31 cellular contexts compared by ENCODE assay signal in genomic region chr3:172701758-172702157, GRCh38. TPM values are rescaled to one million over a fixed set of nuclear protein-coding genes. Genes with fewer than 3 reads are reported as not detected.
DNase-seq lines count a peak whose midpoint lies in the region; ATAC-seq, FAIRE-seq and TF ChIP-seq lines count a peak whose summit lies in the region.
"Had no signal": no experiment of that assay in that cellular context is flagged by ENCODE, and none has a peak within 500 bp of the region (broad histone marks: within the 10 kb centered on the region; RNA-seq: fewer than 3 reads in every experiment).

No MANE protein-coding gene starts in this region.

- H3K27me3 ChIP-seq in small intestine (ENCODE audit: control insufficient read depth in 2 of 2, insufficient read depth in 2 of 2, low read length in 2 of 2) = no peaks in the 10 kb centered on the region
- no peaks in the 10 kb centered on the region for H3K27me3 ChIP-seq in A673 (replicated peaks; ENCODE audit: insufficient read depth, low read depth, low read length, poor library complexity)
- H3K27me3 ChIP-seq: SJSA1, testis, vagina had no signal

- peaks cover 6% of the 10 kb centered on the region for H3K36me3 Mint-ChIP-seq in IgD-negative memory B cell
- no peaks in the 10 kb centered on the region for H3K36me3 Mint-ChIP-seq in activated CD4-positive, alpha-beta T cell treated with anti-CD3 and anti-CD28 coated beads, Interleukin-2, amount 10 ng/mL, durations not matched to agents 7 days and 5 days (ENCODE audit: low read depth)
- H3K36me3 Mint-ChIP-seq: activated CD4-positive, alpha-beta memory T cell treated with anti-CD3 and anti-CD28 coated beads for 36 hours had no signal

- FAIRE-seq in small intestine (lab: Jason Lieb, UNC) = no peak
- FAIRE-seq: A204.1, G401.6, H54 had no signal

- H3K4me3 ChIP-seq in small intestine (ENCODE audit: low read depth in 1 of 2, low read length in 2 of 2) = no peak overlapping the region
- H3K4me3 ChIP-seq in A673 (ENCODE audit: low read depth, low read length, poor library complexity, severe bottlenecking) = no peak overlapping the region
- H3K4me3 ChIP-seq: prostate gland, SJSA1, testis, vagina had no signal

- peak; percentile 73 for ATAC-seq in left colon
- ATAC-seq: activated CD4-positive, CD25-positive, alpha-beta regulatory T cell treated with anti-CD3 and anti-CD28 coated beads, Interleukin-2, amount 50 U/mL, for 24 hours; activated naive CD4-positive, alpha-beta T cell treated with anti-CD3 and anti-CD28 coated beads, Interleukin-2, amount 50 U/mL, for 72 hours; esophagus mucosa; left cardiac atrium had no signal

- peak; percentile 14 for DNase-seq in NCI-H526 treated with DMSO at 0.1 percent for 48 hours (lab: John Stamatoyannopoulos, UW)
- DNase-seq in NCI-H526 (lab: John Stamatoyannopoulos, UW) = no peak
- peak in 1 of 2 donors; percentile 44 for DNase-seq in left colon
- peak; percentile 57 for DNase-seq in small intestine
- no peak for DNase-seq in activated CD4-positive, alpha-beta T cell treated with anti-CD3 and anti-CD28 coated beads, Interleukin-2, amount 10 ng/mL, durations not matched to agents 7 days and 5 days
- DNase-seq in A673 (ENCODE audit: low spot score) = no peak
- no peak for DNase-seq in NCI-H1048 (lab: John Stamatoyannopoulos, UW)
- DNase-seq: activated CD4-positive, alpha-beta memory T cell treated with anti-CD3 and anti-CD28 coated beads for 36 hours; AML-193; anterior cingulate cortex; CD8-positive, alpha-beta memory T cell; cortex of kidney; DMS153; foreskin fibroblast; left cardiac atrium; naive B cell; NCI-H187; NCI-H524 treated with DMSO at 0.1 percent for 48 hours; stimulated activated CD4-positive, alpha-beta T cell treated with anti-CD3 and anti-CD28 coated beads, Interleukin-15, amount 100 ng/mL, for 24 hours; stimulated activated naive CD4-positive, alpha-beta T cell treated with Interleukin-2 at 50 U/mL for 16 hours; testis had no signal

- H3K27ac ChIP-seq in small intestine (ENCODE audit: low read depth in 1 of 2, low read length in 1 of 2) (no peak overlapping the region), A673 (ENCODE audit: low read depth, low read length, poor library complexity, severe bottlenecking) (no peak overlapping the region)
- H3K27ac ChIP-seq: prostate gland, SJSA1, testis, vagina had no signal

- H3K9me3 Mint-ChIP-seq in IgD-negative memory B cell = peaks cover 0 to 1% (median 0%) of the 10 kb centered on the region in 3 donors
- no peaks in the 10 kb centered on the region for H3K9me3 Mint-ChIP-seq in activated CD4-positive, alpha-beta T cell treated with anti-CD3 and anti-CD28 coated beads, Interleukin-2, amount 10 ng/mL, durations not matched to agents 7 days and 5 days
- H3K9me3 Mint-ChIP-seq: activated CD4-positive, alpha-beta memory T cell treated with anti-CD3 and anti-CD28 coated beads for 36 hours; activated naive CD4-positive, alpha-beta T cell treated with anti-CD3 and anti-CD28 coated beads, Interleukin-2, amount 50 U/mL, for 72 hours; CD8-positive, alpha-beta memory T cell; naive B cell had no signal

- TF ChIP-seq CTCF in A673 (conservative IDR thresholded peaks at IDR 0.05; ENCODE audit: low read depth, low read length) = no peak

- CTCF ChIA-PET in activated CD4-positive, alpha-beta T cell treated with anti-CD3 and anti-CD28 coated beads, Interleukin-2, amount 10 ng/mL, durations not matched to agents 7 days and 5 days (lab: Charles Lee) = interaction anchor here (1.7 to 2.3 kb wide), 3 partner anchors 9 to 35 kb away, joined by 4 to 8 read pairs (median 7); partner anchors contain the start of gene NCEH1
- CTCF ChIA-PET in A673 (lab: Charles Lee) = interaction anchor here (0.7 kb wide), 1 partner anchor 455 kb away, joined by 6 read pairs; no protein-coding TSS in a partner anchor

- H3K36me3 ChIP-seq in small intestine (ENCODE audit: control insufficient read depth in 2 of 2, insufficient read depth in 2 of 2, low read length in 2 of 2) (no peaks in the 10 kb centered on the region), A673 (ENCODE audit: insufficient read depth, low read length, poor library complexity, severe bottlenecking) (no peaks in the 10 kb centered on the region)
- H3K36me3 ChIP-seq: prostate gland, vagina had no signal

- H3K4me1 Mint-ChIP-seq in IgD-negative memory B cell = peaks cover 7 to 31% (median 26%) of the 10 kb centered on the region in 3 donors
- peaks cover 5% of the 10 kb centered on the region for H3K4me1 Mint-ChIP-seq in activated CD4-positive, alpha-beta T cell treated with anti-CD3 and anti-CD28 coated beads, Interleukin-2, amount 10 ng/mL, durations not matched to agents 7 days and 5 days

- intact Hi-C loops in left colon (cut with DNase I, micrococcal nuclease) = no loop called here
- intact Hi-C loops in A673 (cut with micrococcal nuclease; ENCODE audit: unreplicated experiment) = no loop called here

- H3K4me1 ChIP-seq in small intestine (ENCODE audit: control insufficient read depth in 2 of 2, insufficient read depth in 1 of 2, low read depth in 1 of 2, low read length in 1 of 2) = no peaks in the 10 kb centered on the region
- H3K4me1 ChIP-seq in A673 (ENCODE audit: insufficient read depth, low read length, poor library complexity, severe bottlenecking) = no peaks in the 10 kb centered on the region
- H3K4me1 ChIP-seq: prostate gland, testis had no signal

- H3K9me3 ChIP-seq in small intestine (ENCODE audit: control insufficient read depth, low read depth) (no peaks in the 10 kb centered on the region), A673 (ENCODE audit: low read depth, low read length, poor library complexity, severe bottlenecking) (no peaks in the 10 kb centered on the region)
- H3K9me3 ChIP-seq: prostate gland, SJSA1, testis, vagina had no signal

- H3K27ac Mint-ChIP-seq in IgD-negative memory B cell = peak overlapping the region in 2 of 3 donors; percentile 1 to 35
- H3K27ac Mint-ChIP-seq in activated CD4-positive, alpha-beta T cell treated with anti-CD3 and anti-CD28 coated beads, Interleukin-2, amount 10 ng/mL, durations not matched to agents 7 days and 5 days = no peak overlapping the region
- H3K27ac Mint-ChIP-seq: activated CD4-positive, alpha-beta memory T cell treated with anti-CD3 and anti-CD28 coated beads for 36 hours; activated naive CD4-positive, alpha-beta T cell treated with anti-CD3 and anti-CD28 coated beads, Interleukin-2, amount 50 U/mL, for 72 hours had no signal

- 58 to 81% (median 81%) methylated on average over 3 of the region's 3 CpGs for WGBS in small intestine, 3 donors

- BruUV-seq in A673 (replicated peaks; lab: Mats Ljungman, UMichigan) = no TSS peak

- POLR2A ChIA-PET in activated CD4-positive, alpha-beta T cell treated with anti-CD3 and anti-CD28 coated beads, Interleukin-2, amount 10 ng/mL, durations not matched to agents 7 days and 5 days (lab: Charles Lee) = no interaction called here
- POLR2A ChIA-PET in A673 (lab: Charles Lee; ENCODE audit: low non-redundant PET) = no interaction called here

- H3K4me3 Mint-ChIP-seq in IgD-negative memory B cell = peak overlapping the region in 1 of 4 donors; percentile 33
- H3K4me3 Mint-ChIP-seq in activated CD4-positive, alpha-beta T cell treated with anti-CD3 and anti-CD28 coated beads, Interleukin-2, amount 10 ng/mL, durations not matched to agents 7 days and 5 days = no peak overlapping the region
- H3K4me3 Mint-ChIP-seq: activated CD4-positive, alpha-beta memory T cell treated with anti-CD3 and anti-CD28 coated beads for 36 hours; CD8-positive, alpha-beta memory T cell; naive B cell had no signal

- no peaks in the 10 kb centered on the region for H3K27me3 Mint-ChIP-seq in IgD-negative memory B cell
- H3K27me3 Mint-ChIP-seq in activated CD4-positive, alpha-beta T cell treated with anti-CD3 and anti-CD28 coated beads, Interleukin-2, amount 10 ng/mL, durations not matched to agents 7 days and 5 days = no peaks in the 10 kb centered on the region
- H3K27me3 Mint-ChIP-seq: activated CD4-positive, alpha-beta memory T cell treated with anti-CD3 and anti-CD28 coated beads for 36 hours; CD8-positive, alpha-beta memory T cell; naive B cell had no signal

RNA-seq across cellular contexts. Expression of gene NCEH1, which starts 9.1 kb away (rescaled TPM):
- polyA plus RNA-seq in IgD-negative memory B cell (4.5 TPM), small intestine (1 to 10 TPM; 1.1 to 5.0 (median 1.6) TPM)
- total RNA-seq in left colon (10 to 100 TPM; 43.3 to 49.0 TPM), A673 (2021) (3.3 and 3.5 TPM in 2 replicates)
- 1 to 10 TPM; 5.0 to 6.8 TPM for total RNA-seq in activated CD4-positive, alpha-beta T cell treated with anti-CD3 and anti-CD28 coated beads, Interleukin-2, amount 10 ng/mL, durations not matched to agents 7 days and 5 days

RNA-seq across cellular contexts. Expression of gene ECT2, which starts 48.8 kb away (rescaled TPM):
- polyA plus RNA-seq in IgD-negative memory B cell = 4.2 TPM
- 10 to 100 TPM; 15.7 to 22.3 TPM for total RNA-seq in left colon
- polyA plus RNA-seq in small intestine = 10 to 100 TPM in 1 of 3 donors, 1 to 10 TPM in 2; 3.0 to 16.8 (median 3.6) TPM
- 10 to 100 TPM; 56.0 to 60.2 TPM for total RNA-seq in activated CD4-positive, alpha-beta T cell treated with anti-CD3 and anti-CD28 coated beads, Interleukin-2, amount 10 ng/mL, durations not matched to agents 7 days and 5 days
- 98.5 and 102 TPM in 2 replicates for total RNA-seq in A673 (2021)

Comparison
In these comparisons a context has a peak if more than half of its experiments do, and no peak if none do; other contexts are left out.
1. DNase-seq: peak in NCI-H526 treated with DMSO at 0.1 percent for 48 hours (single experiment) and small intestine (single experiment); none in NCI-H526 (0 of 2), activated CD4-positive, alpha-beta T cell treated with anti-CD3 and anti-CD28 coated beads, Interleukin-2, amount 10 ng/mL, durations not matched to agents 7 days and 5 days (single experiment), A673 (single experiment) and NCI-H1048 (single experiment).